9 cellular contexts compared by ENCODE assay signal in genomic region chr17:68289936-68290267, GRCh38. TPM values are rescaled to one million over a fixed set of nuclear protein-coding genes. Genes with fewer than 3 reads are reported as not detected.
DNase-seq lines count a peak whose midpoint lies in the region; ATAC-seq and TF ChIP-seq lines count a peak whose summit lies in the region.
"Had no signal": no experiment of that assay in that cellular context is flagged by ENCODE, and none has a peak within 500 bp of the region (broad histone marks: within the 10 kb centered on the region; RNA-seq: fewer than 3 reads in every experiment).

No MANE protein-coding gene starts in this region.

- H3K36me3 Mint-ChIP-seq in Caco-2 (ENCODE audit: insufficient read depth, unreplicated experiment) (peaks cover 5% of the 10 kb centered on the region), neural crest cell (ENCODE audit: low read depth) (no peaks in the 10 kb centered on the region)

- no peaks in the 10 kb centered on the region for H4K20me1 ChIP-seq in Karpas-422 (ENCODE audit: insufficient read depth, low read depth, low read length)

- no peaks in the 10 kb centered on the region for H3K9me2 ChIP-seq in Karpas-422 (replicated peaks; ENCODE audit: insufficient read depth, low read length)

- TF ChIP-seq CTCF in Caco-2 (IDR thresholded peaks at IDR 0.05; ENCODE audit: insufficient read depth in 1 of 2, low read depth in 1 of 2, low read length in 1 of 2, severe bottlenecking in 1 of 2, unreplicated experiment in 1 of 2): no peak
- no peak for TF ChIP-seq CTCF in choroid plexus epithelial cell (conservative IDR thresholded peaks at IDR 0.05; ENCODE audit: low read depth, low read length)
- TF ChIP-seq CTCF in neural crest cell (conservative IDR thresholded peaks at IDR 0.05): no peak

- H3K9ac ChIP-seq in Karpas-422 (ENCODE audit: low read length): peak overlapping the region; percentile 99

- intact Hi-C loops in Caco-2 (cut with micrococcal nuclease; ENCODE audit: unreplicated experiment): loop anchor here (2.0 kb wide), 1 partner anchor 39 kb away; no protein-coding TSS in a partner anchor

- POLR2A ChIA-PET in Caco-2 (lab: Charles Lee): no interaction called here

- H3K4me1 ChIP-seq in Caco-2: peaks cover 6% of the 10 kb centered on the region; the same call in 1 of the 2 replicates
- peaks cover 68% of the 10 kb centered on the region for H3K4me1 ChIP-seq in Karpas-422 (ENCODE audit: low read length)

- no peak for DNase-seq in Caco-2
- DNase-seq in Karpas-422: no peak
- DNase-seq in choroid plexus epithelial cell (ENCODE audit: low read depth): peak; percentile 22
- DNase-seq in neural crest cell (ENCODE audit: low read depth, low spot score): no peak
- no peak for DNase-seq in stimulated activated CD4-positive, alpha-beta T cell treated with anti-CD3 and anti-CD28 coated beads, Interleukin-4, amount 100 ng/mL, for 24 hours
- DNase-seq in NCI-H1092 treated with DMSO at 0.1 percent for 48 hours (lab: John Stamatoyannopoulos, UW): no peak

- H3K4me1 Mint-ChIP-seq in Caco-2 (ENCODE audit: low read depth, unreplicated experiment): no peaks in the 10 kb centered on the region
- H3K4me1 Mint-ChIP-seq in neural crest cell: peaks cover 30% of the 10 kb centered on the region

- H3K9me3 ChIP-seq in Caco-2 (no peaks in the 10 kb centered on the region), Karpas-422 (ENCODE audit: low read length) (no peaks in the 10 kb centered on the region)

- no peaks in the 10 kb centered on the region for H3K9me3 Mint-ChIP-seq in Caco-2 (ENCODE audit: unreplicated experiment)
- no peaks in the 10 kb centered on the region for H3K9me3 Mint-ChIP-seq in neural crest cell

- peak overlapping the region; percentile 97 for H3K27ac ChIP-seq in Karpas-422 (ENCODE audit: low read length)

- H3K27me3 Mint-ChIP-seq in Caco-2 (ENCODE audit: insufficient read depth, unreplicated experiment) (peaks cover 3% of the 10 kb centered on the region), neural crest cell (ENCODE audit: low read depth) (peaks cover 50% of the 10 kb centered on the region)

- CTCF ChIA-PET in Caco-2 (lab: Charles Lee): no interaction called here

- no TSS peak for BruUV-seq in Caco-2 (replicated peaks; lab: Mats Ljungman, UMichigan)

- peaks cover 65% of the 10 kb centered on the region for H3K79me2 ChIP-seq in Karpas-422 (ENCODE audit: low read length)

- no peaks in the 10 kb centered on the region for H3K27me3 ChIP-seq in Caco-2 (replicated peaks; ENCODE audit: control insufficient read depth, insufficient read depth, low read length)
- no peaks in the 10 kb centered on the region for H3K27me3 ChIP-seq in Karpas-422 (ENCODE audit: low read length)

- H3K27ac Mint-ChIP-seq in Caco-2 (ENCODE audit: unreplicated experiment) (no peak overlapping the region), neural crest cell (ENCODE audit: unreplicated experiment) (no peak overlapping the region)

- no peak overlapping the region for H3K4me3 ChIP-seq in Caco-2 (ENCODE audit: low read depth, low read length)
- H3K4me3 ChIP-seq in Karpas-422 (ENCODE audit: low read length): peak overlapping the region; percentile 95
- peak overlapping the region; percentile 70 for H3K4me3 ChIP-seq in choroid plexus epithelial cell (ENCODE audit: low read depth, low read length)

- ATAC-seq in HG03196 (IDR thresholded peaks at IDR 0.05; ENCODE audit: unreplicated experiment): no peak
- ATAC-seq in GM19463 (IDR thresholded peaks at IDR 0.05; ENCODE audit: unreplicated experiment): no peak

- no peak overlapping the region for H2AFZ ChIP-seq in Karpas-422 (ENCODE audit: low read length)

- peak overlapping the region; percentile 87 for H3K4me2 ChIP-seq in Karpas-422 (ENCODE audit: low read depth, low read length, poor library complexity, severe bottlenecking)

- H3K4me3 Mint-ChIP-seq in Caco-2 (ENCODE audit: unreplicated experiment) (peak overlapping the region; percentile 76), neural crest cell (peak overlapping the region; percentile 24)

- no peaks in the 10 kb centered on the region for H3K36me3 ChIP-seq in Caco-2 (ENCODE audit: control insufficient read depth, insufficient read depth, low read length)
- H3K36me3 ChIP-seq in Karpas-422 (ENCODE audit: insufficient read depth, low read length): peaks cover 10% of the 10 kb centered on the region

RNA-seq across cellular contexts. Expression of gene SLC16A6, which starts 1.0 kb away (rescaled TPM):
- total RNA-seq in Caco-2 (2022): 0.95 and 1.0 TPM in 2 replicates
- 44.7 and 59.9 TPM in 2 replicates for total RNA-seq in Karpas-422 (2014; rRNA removed; shearing (Covaris generic); ENCODE audit: low replicate concordance)
- total RNA-seq in neural crest cell: 0.23 and 0.66 TPM in 2 replicates
- total RNA-seq: epithelial cell of proximal tubule had no signal

RNA-seq across cellular contexts. Expression of gene ARSG, which starts 1.4 kb away (rescaled TPM):
- total RNA-seq in Caco-2 (2022) (5.8 and 6.1 TPM in 2 replicates), neural crest cell (5.0 and 6.2 TPM in 2 replicates)
- 47.1 and 63.2 TPM in 2 replicates for total RNA-seq in Karpas-422 (2014; rRNA removed; shearing (Covaris generic); ENCODE audit: low replicate concordance)

RNA-seq across cellular contexts. Expression of gene AMZ2, which starts 42.1 kb away (rescaled TPM):
- total RNA-seq in Caco-2 (2022): 52.2 and 60.2 TPM in 2 replicates
- total RNA-seq in Karpas-422 (2014; rRNA removed; shearing (Covaris generic); ENCODE audit: low replicate concordance): 66.7 and 136 TPM in 2 replicates
- total RNA-seq in neural crest cell: 85.1 and 87.5 TPM in 2 replicates

Comparison
In these comparisons a context has a peak if more than half of its experiments do, and no peak if none do; other contexts are left out.
1. RNA of gene SLC16A6, which starts 1.0 kb away (total RNA-seq): 44.7 to 59.9 TPM in Karpas-422; 0.95 to 1.0 TPM in Caco-2 and 0.23 to 0.66 TPM in neural crest cell; every median in the first group is over 10 times any median in the second.